14 cellular contexts compared by ENCODE assay signal in genomic region chr4:125650557-125650956, GRCh38.
A peak's percentile ranks its signal among the peaks of the same experiment; 100 is the strongest.
DNase-seq lines count a peak whose midpoint lies in the region; ATAC-seq, FAIRE-seq and TF ChIP-seq lines count a peak whose summit lies in the region.
"Had no signal": no experiment of that assay in that cellular context is flagged by ENCODE, and none has a peak within 500 bp of the region (broad histone marks: within the 10 kb centered on the region; RNA-seq: fewer than 3 reads in every experiment).

No MANE protein-coding gene starts in this region.

- no peak overlapping the region for H3K27ac Mint-ChIP-seq in HFFc6
- H3K27ac Mint-ChIP-seq: CD4-positive, alpha-beta T cell had no signal

- no peak overlapping the region for H3K4me3 ChIP-seq in bronchial epithelial cell (ENCODE audit: low read depth, low read length)
- no peak overlapping the region for H3K4me3 ChIP-seq in foreskin fibroblast (ENCODE audit: low read depth in 1 of 2, low read length in 2 of 2)
- no peak overlapping the region for H3K4me3 ChIP-seq in BE2C (ENCODE audit: low read depth, low read length)
- no peak overlapping the region for H3K4me3 ChIP-seq in MG63
- H3K4me3 ChIP-seq: GM12878, HAP-1 had no signal

- DNase-seq in AG08396 (ENCODE audit: low spot score) (peak; percentile 12), bronchial epithelial cell (ENCODE audit: low read depth) (peak; percentile 8), foreskin fibroblast (peak; percentile 10 to 15), renal cortical epithelial cell (ENCODE audit: low read depth) (peak; percentile 74), BE2C (no peak), MG63 (no peak), HFFc6 (no peak)
- DNase-seq: C1 segment of cervical spinal cord; CD4-positive, alpha-beta T cell; DMS79 had no signal

- no peaks in the 10 kb centered on the region; the same call in 1 of the 2 replicates for H3K9me3 Mint-ChIP-seq in HFFc6

- H3K4me3 Mint-ChIP-seq in HFFc6, result no peak overlapping the region
- H3K4me3 Mint-ChIP-seq: CD4-positive, alpha-beta T cell had no signal

- no peaks in the 10 kb centered on the region for H3K4me1 Mint-ChIP-seq in HFFc6 (ENCODE audit: low read depth)

- no peaks in the 10 kb centered on the region for H3K4me1 ChIP-seq in BE2C
- H3K4me1 ChIP-seq: HAP-1 had no signal

- TF ChIP-seq CTCF in bronchial epithelial cell (IDR thresholded peaks at IDR 0.05; ENCODE audit: insufficient read depth, low read length, severe bottlenecking), result no peak
- no peak for TF ChIP-seq CTCF in foreskin fibroblast (IDR thresholded peaks at IDR 0.05; ENCODE audit: low read depth, low read length)
- no peak for TF ChIP-seq CTCF in BE2C (IDR thresholded peaks at IDR 0.05; ENCODE audit: low read depth, low read length)
- TF ChIP-seq CTCF in HFFc6 (IDR thresholded peaks at IDR 0.05), result no peak

- no peak for ATAC-seq in GM19035 (IDR thresholded peaks at IDR 0.05; ENCODE audit: unreplicated experiment)
- ATAC-seq: GM12878 had no signal

- FAIRE-seq in bronchial epithelial cell (lab: Jason Lieb, UNC), result no peak
- FAIRE-seq: GM12878, H1 had no signal

- H3K36me3 ChIP-seq in bronchial epithelial cell (ENCODE audit: control insufficient read depth, insufficient read depth, low read length) (no peaks in the 10 kb centered on the region), BE2C (no peaks in the 10 kb centered on the region), MG63 (no peaks in the 10 kb centered on the region)
- H3K36me3 ChIP-seq: HAP-1 had no signal

- H3K27me3 Mint-ChIP-seq in HFFc6 (ENCODE audit: insufficient read depth), result no peaks in the 10 kb centered on the region; the same call in 1 of the 2 replicates
- H3K27me3 Mint-ChIP-seq: CD4-positive, alpha-beta T cell had no signal

- no peaks in the 10 kb centered on the region for H3K36me3 Mint-ChIP-seq in HFFc6 (ENCODE audit: low read depth)

- H3K27me3 ChIP-seq in bronchial epithelial cell (ENCODE audit: control insufficient read depth, insufficient read depth, low read length) (no peaks in the 10 kb centered on the region), BE2C (no peaks in the 10 kb centered on the region), MG63 (no peaks in the 10 kb centered on the region)

- H3K9me3 ChIP-seq in BE2C, result no peaks in the 10 kb centered on the region
- H3K9me3 ChIP-seq in MG63, result no peaks in the 10 kb centered on the region
- H3K9me3 ChIP-seq: HAP-1 had no signal

Comparison
In these comparisons a context has a peak if more than half of its experiments do, and no peak if none do; other contexts are left out.
1. DNase-seq: peak in AG08396 (single experiment), bronchial epithelial cell (single experiment), foreskin fibroblast (2 of 2) and renal cortical epithelial cell (single experiment); none in BE2C (single experiment), MG63 (single experiment) and HFFc6 (single experiment).